ENCODE assay signal across 8 cellular contexts in genomic region chr3:15331606-15332404, GRCh38. TPM values are rescaled to one million over a fixed set of nuclear protein-coding genes. Genes with fewer than 3 reads are reported as not detected.
DNase-seq lines count a peak whose midpoint lies in the region; ATAC-seq and TF ChIP-seq lines count a peak whose summit lies in the region.

No MANE protein-coding gene starts in this region.

- peak overlapping the region; percentile 99 for H3K4me2 ChIP-seq in BLaER1

- peak; percentile 48 for DNase-seq in activated CD8-positive, alpha-beta T cell treated with anti-CD3 and anti-CD28 coated beads for 36 hours
- DNase-seq in endothelial cell (ENCODE audit: low spot score) (peak; percentile 9), substantia nigra (lab: John Stamatoyannopoulos, UW) (peak in 14 of 49 donors; percentile 11 to 70 (median 50)), UCSD-AML1 (lab: John Stamatoyannopoulos, UW; ENCODE audit: unreplicated experiment) (no peak)

- ATAC-seq in GM21360 (IDR thresholded peaks at IDR 0.05; ENCODE audit: unreplicated experiment) = peak; percentile 23
- ATAC-seq in activated CD8-positive, alpha-beta T cell treated with anti-CD3 and anti-CD28 coated beads for 36 hours = peak; percentile 49

- H3K9me3 Mint-ChIP-seq in IgD-negative memory B cell = no peaks in the 10 kb centered on the region
- H3K9me3 Mint-ChIP-seq in activated CD8-positive, alpha-beta T cell treated with anti-CD3 and anti-CD28 coated beads for 36 hours = no peaks in the 10 kb centered on the region
- H3K9me3 Mint-ChIP-seq in endothelial cell (ENCODE audit: unreplicated experiment) = no peaks in the 10 kb centered on the region

- H3K4me3 ChIP-seq in BLaER1 = peak overlapping the region; percentile 78
- peak overlapping the region; percentile 71 to 81 for H3K4me3 ChIP-seq in muscle layer of colon (ENCODE audit: low read depth in 1 of 2, low read length in 2 of 2)

- H3K27me3 Mint-ChIP-seq in IgD-negative memory B cell (no peaks in the 10 kb centered on the region), endothelial cell (ENCODE audit: unreplicated experiment) (peaks cover 9% of the 10 kb centered on the region)
- H3K27me3 Mint-ChIP-seq in activated CD8-positive, alpha-beta T cell treated with anti-CD3 and anti-CD28 coated beads for 36 hours = peaks cover 6% of the 10 kb centered on the region

- H3K4me1 ChIP-seq in BLaER1 = peaks cover 26% of the 10 kb centered on the region
- peaks cover 14% of the 10 kb centered on the region for H3K4me1 ChIP-seq in muscle layer of colon (ENCODE audit: insufficient read depth, low read length)

- H3K9me3 ChIP-seq in BLaER1 (no peaks in the 10 kb centered on the region), muscle layer of colon (ENCODE audit: low read length) (no peaks in the 10 kb centered on the region)

- H3K27ac ChIP-seq in BLaER1 = no peak overlapping the region
- H3K27ac ChIP-seq in muscle layer of colon (ENCODE audit: low read depth, low read length) = peak overlapping the region; percentile 69
- H3K27ac ChIP-seq in substantia nigra (ENCODE audit: low read depth, low read length, poor library complexity, severe bottlenecking) = peak overlapping the region; percentile 79

- H3K9ac ChIP-seq in BLaER1 = peak overlapping the region; percentile 62
- peak overlapping the region; percentile 40 for H3K9ac ChIP-seq in muscle layer of colon (ENCODE audit: low read length)

- peak overlapping the region; percentile 84 to 93 (median 92) for H3K27ac Mint-ChIP-seq in IgD-negative memory B cell
- H3K27ac Mint-ChIP-seq in activated CD8-positive, alpha-beta T cell treated with anti-CD3 and anti-CD28 coated beads for 36 hours = peak overlapping the region; percentile 70
- H3K27ac Mint-ChIP-seq in endothelial cell (ENCODE audit: unreplicated experiment) = peak overlapping the region; percentile 32

- H3K36me3 ChIP-seq in BLaER1 (no peaks in the 10 kb centered on the region), muscle layer of colon (ENCODE audit: insufficient read depth, low read length) (no peaks in the 10 kb centered on the region)

- POLR2A ChIA-PET in activated CD8-positive, alpha-beta T cell treated with anti-CD3 and anti-CD28 coated beads for 36 hours (lab: Charles Lee) = interaction anchor here (0.7 to 1.9 kb wide), 6 partner anchors 12 to 51 kb away, joined by 3 to 10 read pairs (median 3); no protein-coding TSS in a partner anchor

- TF ChIP-seq CTCF in activated CD8-positive, alpha-beta T cell treated with anti-CD3 and anti-CD28 coated beads for 36 hours (IDR thresholded peaks at IDR 0.05) = no peak
- no peak for TF ChIP-seq CTCF in endothelial cell (IDR thresholded peaks at IDR 0.05; ENCODE audit: unreplicated experiment)

- H3K36me3 Mint-ChIP-seq in IgD-negative memory B cell = peaks cover 13% of the 10 kb centered on the region
- H3K36me3 Mint-ChIP-seq in activated CD8-positive, alpha-beta T cell treated with anti-CD3 and anti-CD28 coated beads for 36 hours (ENCODE audit: low read depth) = peaks cover 3% of the 10 kb centered on the region
- H3K36me3 Mint-ChIP-seq in endothelial cell (ENCODE audit: low read depth, unreplicated experiment) = peaks cover 6% of the 10 kb centered on the region

- intact Hi-C loops in activated CD8-positive, alpha-beta T cell treated with anti-CD3 and anti-CD28 coated beads for 36 hours (cut with micrococcal nuclease) = loop anchor here (2.0 to 5.0 kb wide), 2 partner anchors 29 to 65 kb away; no protein-coding TSS in a partner anchor

- H3K27me3 ChIP-seq in BLaER1 (peaks cover 53% of the 10 kb centered on the region), muscle layer of colon (ENCODE audit: control insufficient read depth in 1 of 2, insufficient read depth in 2 of 2, low read length in 2 of 2) (no peaks in the 10 kb centered on the region)

- H3K4me1 Mint-ChIP-seq in IgD-negative memory B cell = peaks cover 35 to 48% (median 43%) of the 10 kb centered on the region in 3 donors
- H3K4me1 Mint-ChIP-seq in activated CD8-positive, alpha-beta T cell treated with anti-CD3 and anti-CD28 coated beads for 36 hours (ENCODE audit: low read depth) = peaks cover 47% of the 10 kb centered on the region
- peaks cover 50% of the 10 kb centered on the region for H3K4me1 Mint-ChIP-seq in endothelial cell (ENCODE audit: unreplicated experiment)

- CTCF ChIA-PET in activated CD8-positive, alpha-beta T cell treated with anti-CD3 and anti-CD28 coated beads for 36 hours (lab: Charles Lee) = interaction anchor here (0.5 to 8.0 kb wide), 34 partner anchors 8 to 223 kb away, joined by 3 to 122 read pairs (median 4); no protein-coding TSS in a partner anchor

- peak overlapping the region; percentile 92 to 99 (median 96) for H3K4me3 Mint-ChIP-seq in IgD-negative memory B cell
- H3K4me3 Mint-ChIP-seq in activated CD8-positive, alpha-beta T cell treated with anti-CD3 and anti-CD28 coated beads for 36 hours = peak overlapping the region; percentile 76
- H3K4me3 Mint-ChIP-seq in endothelial cell (ENCODE audit: unreplicated experiment) = peak overlapping the region; percentile 98

- H4K20me1 ChIP-seq in BLaER1 = peaks cover 24% of the 10 kb centered on the region; the same call in 1 of the 2 replicates

RNA-seq across cellular contexts. Expression of gene SH3BP5, which starts 0.6 kb away (rescaled TPM):
- polyA plus RNA-seq in IgD-negative memory B cell = 117 TPM
- 1 to 10 TPM; 2.0 to 2.4 TPM for total RNA-seq in activated CD8-positive, alpha-beta T cell treated with anti-CD3 and anti-CD28 coated beads for 36 hours
- 41.1 TPM for total RNA-seq in endothelial cell (ENCODE audit: unreplicated experiment)

Comparison
In these comparisons a context has a peak if more than half of its experiments do, and no peak if none do; other contexts are left out.
1. H3K27ac Mint-ChIP-seq: peak in every context shown above with its lines; median percentile 92 in IgD-negative memory B cell; 70 in activated CD8-positive, alpha-beta T cell treated with anti-CD3 and anti-CD28 coated beads for 36 hours; 32 in endothelial cell.
2. RNA of gene SH3BP5, which starts 0.6 kb away (total RNA-seq): 41.1 TPM in endothelial cell (single experiment); 2.0 to 2.4 TPM in activated CD8-positive, alpha-beta T cell treated with anti-CD3 and anti-CD28 coated beads for 36 hours; every median in the first group is over 10 times any median in the second.
3. Peak in every context shown above with its lines, with median percentiles within 50 percentile points of each other: H3K4me3 Mint-ChIP-seq.